17 cellular contexts compared by ENCODE assay signal in the genomic region with DNA sequence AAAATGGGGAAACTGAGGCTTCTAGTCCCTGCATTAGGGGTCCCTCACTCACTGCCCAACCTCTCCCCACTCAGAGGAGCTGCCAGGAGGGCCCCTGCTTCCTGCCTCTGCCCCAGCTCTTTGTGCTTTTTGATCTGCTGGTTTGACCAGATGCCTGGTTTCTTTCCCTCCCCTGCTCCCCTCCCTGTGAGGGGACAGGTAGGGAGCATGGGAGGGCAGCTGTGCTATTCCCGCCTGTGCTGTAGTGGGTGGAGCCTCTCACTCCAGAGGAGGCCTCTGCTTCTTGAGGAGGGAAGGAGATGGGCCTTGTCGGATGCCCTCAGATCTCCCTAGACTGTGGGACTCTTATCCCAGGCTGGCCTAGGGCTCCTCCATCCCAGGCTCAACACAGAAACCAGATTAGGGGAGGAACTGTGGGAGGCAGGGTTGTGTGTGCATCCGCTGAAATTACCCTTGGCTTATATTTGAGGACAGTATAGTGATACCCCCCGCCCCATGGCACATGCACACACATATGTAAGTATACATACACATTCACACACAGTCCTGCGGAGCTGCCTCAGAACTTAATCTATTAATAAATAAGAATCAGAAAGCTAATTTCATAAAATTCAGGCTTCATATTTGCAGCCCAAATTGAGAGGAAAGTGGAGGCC.
"Had no signal": no experiment of that assay in that cellular context is flagged by ENCODE, and none has a peak within 500 bp of the region (broad histone marks: within the 10 kb centered on the region; RNA-seq: fewer than 3 reads in every experiment).

No MANE protein-coding gene starts in this region.

- H3K4me3 ChIP-seq: esophagus muscularis mucosa, psoas muscle, right lobe of liver, transverse colon had no signal

- DNase-seq: activated CD4-positive, alpha-beta T cell treated with anti-CD3 and anti-CD28 coated beads for 48 hours; activated T-cell treated with anti-CD3 and anti-CD28 coated beads, Interleukin-2, amount 50 U/mL, for 1 hour; hypothalamus; left colon; mammary epithelial cell; natural killer cell; occipital lobe; psoas muscle; right lobe of liver; stimulated activated CD4-positive, alpha-beta T cell treated with anti-CD3 and anti-CD28 coated beads, Interleukin-2, amount 100 ng/mL, for 24 hours; stimulated activated naive CD4-positive, alpha-beta T cell; substantia nigra; T1000; transverse colon had no signal

- H3K9me3 ChIP-seq: esophagus muscularis mucosa, psoas muscle, right lobe of liver, transverse colon had no signal

- H3K9me3 Mint-ChIP-seq: natural killer cell had no signal

- ATAC-seq: activated naive CD4-positive, alpha-beta T cell treated with anti-CD3 and anti-CD28 coated beads, Interleukin-2, amount 50 U/mL, for 72 hours; left colon; natural killer cell; psoas muscle; right lobe of liver had no signal

- H3K27me3 ChIP-seq: esophagus muscularis mucosa, right lobe of liver, transverse colon had no signal

- H3K4me3 Mint-ChIP-seq: natural killer cell had no signal

- H3K36me3 ChIP-seq: right lobe of liver, transverse colon had no signal

- H3K27ac ChIP-seq: esophagus muscularis mucosa, psoas muscle, right lobe of liver, transverse colon, VCaP had no signal

- H3K36me3 Mint-ChIP-seq: natural killer cell had no signal
